28 cellular contexts compared by ENCODE assay signal in the genomic region with DNA sequence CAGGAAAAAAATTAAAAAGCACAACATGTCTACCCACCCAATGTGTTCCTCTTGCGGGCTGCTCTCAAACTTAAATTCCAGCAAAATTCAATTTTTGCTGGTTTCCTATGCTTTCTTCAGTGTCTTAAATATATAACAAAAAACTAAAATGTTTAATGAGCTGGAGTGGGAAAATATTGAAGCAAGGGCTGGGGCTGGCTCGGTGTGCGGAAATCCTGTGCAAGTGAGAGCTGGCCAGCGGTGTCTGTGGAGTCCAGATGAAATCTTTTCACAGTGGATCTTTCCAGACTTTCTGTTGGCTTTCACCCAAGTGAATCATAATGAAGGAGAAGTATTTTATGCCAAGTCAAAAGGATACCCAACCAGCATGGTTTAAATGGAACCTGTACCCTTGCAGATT.
"Had no signal": no experiment of that assay in that cellular context is flagged by ENCODE, and none has a peak within 500 bp of the region (broad histone marks: within the 10 kb centered on the region; RNA-seq: fewer than 3 reads in every experiment).

No MANE protein-coding gene starts in this region.

- H3K4me1 ChIP-seq: stomach, suprapubic skin, testis, thyroid gland, tibial artery, tibial nerve, transverse colon, upper lobe of left lung, upper lobe of right lung, uterus, vagina had no signal

- ATAC-seq: stimulated activated effector memory CD8-positive, alpha-beta T cell treated with anti-CD3 and anti-CD28 coated beads, Interleukin-12 subunit alpha, Interleukin-12 subunit beta, amount 100 ng/mL, for 72 hours; stimulated activated memory B cell treated with anti-CD40 and anti-IgM and Interleukin-4, amounts not matched to agents 10 μg/mL and 1 μg/mL and 100 μg/mL, for 72 hours; stimulated activated naive B cell treated with anti-CD40 and anti-IgM and Interleukin-4, amounts not matched to agents 10 μg/mL and 1 μg/mL and 100 μg/mL, for 72 hours; stimulated activated naive CD8-positive, alpha-beta T cell treated with anti-CD3 and anti-CD28 coated beads, Interleukin-15, amount 100 ng/mL, for 72 hours; stimulated activated naive CD8-positive, alpha-beta T cell treated with anti-CD3 and anti-CD28 coated beads, Interleukin-15, Interleukin-2, amounts not matched to agents 100 U/mL and 50 U/mL, for 24 hours; upper lobe of right lung had no signal

- H3K36me3 ChIP-seq: stomach, suprapubic skin, thoracic aorta, thyroid gland, tibial artery, tibial nerve, transverse colon, upper lobe of left lung, upper lobe of right lung, uterus, vagina had no signal

- H3K36me3 Mint-ChIP-seq: stimulated activated effector memory CD8-positive, alpha-beta T cell treated with anti-CD3 and anti-CD28 coated beads, Interleukin-12 subunit alpha, Interleukin-12 subunit beta, amount 100 ng/mL, for 72 hours; stimulated activated memory B cell treated with anti-CD40 and anti-IgM and Interleukin-4, amounts not matched to agents 10 μg/mL and 1 μg/mL and 100 μg/mL, for 72 hours; stimulated activated naive B cell treated with anti-CD40 and anti-IgM and Interleukin-4, amounts not matched to agents 10 μg/mL and 1 μg/mL and 100 μg/mL, for 72 hours; type B pancreatic cell had no signal

- H3K27ac ChIP-seq: stomach, suprapubic skin, testis, thoracic aorta, thyroid gland, tibial artery, tibial nerve, transverse colon, upper lobe of left lung, upper lobe of right lung, uterus, vagina had no signal

- H3K4me3 Mint-ChIP-seq: stimulated activated effector memory CD8-positive, alpha-beta T cell treated with anti-CD3 and anti-CD28 coated beads, Interleukin-12 subunit alpha, Interleukin-12 subunit beta, amount 100 ng/mL, for 72 hours; stimulated activated memory B cell treated with anti-CD40 and anti-IgM and Interleukin-4, amounts not matched to agents 10 μg/mL and 1 μg/mL and 100 μg/mL, for 72 hours; stimulated activated naive B cell treated with anti-CD40 and anti-IgM and Interleukin-4, amounts not matched to agents 10 μg/mL and 1 μg/mL and 100 μg/mL, for 72 hours; stimulated activated naive CD8-positive, alpha-beta T cell treated with anti-CD3 and anti-CD28 coated beads, Interleukin-15, amount 100 ng/mL, for 72 hours; stimulated activated naive CD8-positive, alpha-beta T cell treated with anti-CD3 and anti-CD28 coated beads, Interleukin-15, Interleukin-2, amounts not matched to agents 100 ng/mL and 50 ng/mL, for 24 hours; type B pancreatic cell had no signal

- H3K27me3 Mint-ChIP-seq: stimulated activated memory B cell treated with anti-CD40 and anti-IgM and Interleukin-4, amounts not matched to agents 10 μg/mL and 1 μg/mL and 100 μg/mL, for 72 hours; stimulated activated naive B cell treated with anti-CD40 and anti-IgM and Interleukin-4, amounts not matched to agents 10 μg/mL and 1 μg/mL and 100 μg/mL, for 72 hours; stimulated activated naive CD8-positive, alpha-beta T cell treated with anti-CD3 and anti-CD28 coated beads, Interleukin-15, amount 100 ng/mL, for 72 hours; stimulated activated naive CD8-positive, alpha-beta T cell treated with anti-CD3 and anti-CD28 coated beads, Interleukin-15, Interleukin-2, amounts not matched to agents 100 ng/mL and 50 ng/mL, for 24 hours; type B pancreatic cell had no signal

- H3K9me3 ChIP-seq: testis, thoracic aorta, thyroid gland, transverse colon, upper lobe of right lung, uterus, vagina had no signal

- H3K4me1 Mint-ChIP-seq: stimulated activated effector memory CD8-positive, alpha-beta T cell treated with anti-CD3 and anti-CD28 coated beads, Interleukin-12 subunit alpha, Interleukin-12 subunit beta, amount 100 ng/mL, for 72 hours; stimulated activated memory B cell treated with anti-CD40 and anti-IgM and Interleukin-4, amounts not matched to agents 10 μg/mL and 1 μg/mL and 100 μg/mL, for 72 hours; stimulated activated naive B cell treated with anti-CD40 and anti-IgM and Interleukin-4, amounts not matched to agents 10 μg/mL and 1 μg/mL and 100 μg/mL, for 72 hours; stimulated activated naive CD8-positive, alpha-beta T cell treated with anti-CD3 and anti-CD28 coated beads, Interleukin-15, amount 100 ng/mL, for 72 hours had no signal

- H3K9me3 Mint-ChIP-seq: stimulated activated memory B cell treated with anti-CD40 and anti-IgM and Interleukin-4, amounts not matched to agents 10 μg/mL and 1 μg/mL and 100 μg/mL, for 72 hours; type B pancreatic cell had no signal

- DNase-seq: stimulated activated CD4-positive, alpha-beta T cell treated with anti-CD3 and anti-CD28 coated beads, Interleukin-2, amount 100 ng/mL, for 48 hours; stimulated activated CD4-positive, alpha-beta T cell treated with anti-CD3 and anti-CD28 coated beads, Interleukin-4, amount 100 ng/mL, for 1 hour; stimulated activated CD4-positive, alpha-beta T cell treated with anti-CD3 and anti-CD28 coated beads, Interleukin-4, amount 100 ng/mL, for 24 hours; stimulated activated CD4-positive, alpha-beta T cell treated with anti-CD3 and anti-CD28 coated beads, Interleukin-4, amount 100 ng/mL, for 4 hours; stimulated activated CD8-positive, alpha-beta memory T cell treated with anti-CD3 and anti-CD28 coated beads, Interleukin-4, amount 100 ng/mL, for 48 hours; stimulated activated naive B cell treated with anti-CD40 and anti-IgM and Interleukin-4, amounts not matched to agents 10 μg/mL and 1 μg/mL and 100 μg/mL, for 72 hours; stimulated activated naive CD4-positive, alpha-beta T cell; stimulated activated naive CD4-positive, alpha-beta T cell treated with Interleukin-2 at 50 U/mL for 16 hours; stimulated activated naive CD8-positive, alpha-beta T cell treated with anti-CD3 and anti-CD28 coated beads, Interleukin-15, amount 100 ng/mL, for 72 hours; stimulated activated naive CD8-positive, alpha-beta T cell treated with anti-CD3 and anti-CD28 coated beads, Interleukin-15, Interleukin-2, amounts not matched to agents 100 U/mL and 50 U/mL, for 24 hours; stomach; substantia nigra; testis; thyroid gland; tibial artery; transverse colon; trophoblast cell; upper lobe of left lung; upper lobe of right lung; uterus had no signal

- H3K4me3 ChIP-seq: stomach, suprapubic skin, testis, thoracic aorta, thyroid gland, tibial artery, tibial nerve, transverse colon, upper lobe of left lung, upper lobe of right lung, uterus, vagina had no signal

- H3K27me3 ChIP-seq: stomach, suprapubic skin, testis, thyroid gland, tibial artery, tibial nerve, transverse colon, upper lobe of left lung, upper lobe of right lung, uterus, vagina had no signal

- H3K27ac Mint-ChIP-seq: stimulated activated effector memory CD8-positive, alpha-beta T cell treated with anti-CD3 and anti-CD28 coated beads, Interleukin-12 subunit alpha, Interleukin-12 subunit beta, amount 100 ng/mL, for 72 hours; stimulated activated memory B cell treated with anti-CD40 and anti-IgM and Interleukin-4, amounts not matched to agents 10 μg/mL and 1 μg/mL and 100 μg/mL, for 72 hours; stimulated activated naive B cell treated with anti-CD40 and anti-IgM and Interleukin-4, amounts not matched to agents 10 μg/mL and 1 μg/mL and 100 μg/mL, for 72 hours; stimulated activated naive CD8-positive, alpha-beta T cell treated with anti-CD3 and anti-CD28 coated beads, Interleukin-15, amount 100 ng/mL, for 72 hours; stimulated activated naive CD8-positive, alpha-beta T cell treated with anti-CD3 and anti-CD28 coated beads, Interleukin-15, Interleukin-2, amounts not matched to agents 100 ng/mL and 50 ng/mL, for 24 hours; type B pancreatic cell had no signal
